In the genomic region with DNA sequence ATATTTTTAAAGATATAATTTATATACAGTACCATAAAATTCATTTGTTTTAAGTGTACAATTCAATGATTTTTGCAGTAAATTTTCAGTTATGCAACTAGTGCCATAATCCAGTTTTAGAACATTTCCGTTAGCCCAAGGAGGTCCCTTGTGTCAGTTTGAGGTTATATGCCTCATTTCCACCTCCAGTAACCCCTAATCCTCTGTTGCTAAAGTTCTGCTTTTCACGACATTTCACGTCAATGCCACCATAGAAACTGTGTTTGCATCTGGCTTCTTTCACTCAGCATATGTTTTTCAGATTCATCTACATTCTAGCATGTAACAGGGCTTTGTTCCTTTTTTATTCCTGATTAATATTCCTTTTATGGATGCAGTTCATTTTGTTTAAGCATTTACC, we compare ENCODE assay signal across 18 cellular contexts. TPM values are rescaled to one million over a fixed set of nuclear protein-coding genes. Genes with fewer than 3 reads are reported as not detected.
DNase-seq lines count a peak whose midpoint lies in the region; ATAC-seq, FAIRE-seq and TF ChIP-seq lines count a peak whose summit lies in the region.
"Had no signal": no experiment of that assay in that cellular context is flagged by ENCODE, and none has a peak within 500 bp of the region (broad histone marks: within the 10 kb centered on the region; RNA-seq: fewer than 3 reads in every experiment).

No MANE protein-coding gene starts in this region.

- TF ChIP-seq RAD21 in K562 (CRISPR knock-in tag; conservative IDR thresholded peaks at IDR 0.05 in 1 of 2, IDR thresholded peaks at IDR 0.05 in 1 of 2), result no peak

- no peaks in the 10 kb centered on the region for H3K36me3 Mint-ChIP-seq in effector memory CD8-positive, alpha-beta T cell (ENCODE audit: insufficient read depth)
- H3K36me3 Mint-ChIP-seq: IgD-negative memory B cell; naive thymus-derived CD8-positive, alpha-beta T cell; stimulated activated memory B cell treated with anti-CD40 and anti-IgM and Interleukin-4, amounts not matched to agents 10 μg/mL and 1 μg/mL and 100 μg/mL, for 72 hours had no signal

- no peaks in the 10 kb centered on the region for H3K9me1 ChIP-seq in K562 (ENCODE audit: control insufficient read depth, insufficient read depth, low read length)

- H3K27ac Mint-ChIP-seq in effector memory CD8-positive, alpha-beta T cell, result no peak overlapping the region
- H3K27ac Mint-ChIP-seq: activated CD8-positive, alpha-beta T cell treated with anti-CD3 and anti-CD28 coated beads for 36 hours; IgD-negative memory B cell; stimulated activated memory B cell treated with anti-CD40 and anti-IgM and Interleukin-4, amounts not matched to agents 10 μg/mL and 1 μg/mL and 100 μg/mL, for 72 hours had no signal

- peaks cover 6 to 24% of the 10 kb centered on the region in 2 donors for H3K27me3 Mint-ChIP-seq in effector memory CD8-positive, alpha-beta T cell
- H3K27me3 Mint-ChIP-seq: stimulated activated memory B cell treated with anti-CD40 and anti-IgM and Interleukin-4, amounts not matched to agents 10 μg/mL and 1 μg/mL and 100 μg/mL, for 72 hours had no signal

- peaks cover 7 to 10% of the 10 kb centered on the region in 2 experiments; a peak in 2 of 5 replicates for H3K27me3 ChIP-seq in K562 (ENCODE audit: control insufficient read depth in 2 of 2, insufficient read depth in 2 of 2, low read length in 2 of 2)

- H3K36me3 ChIP-seq in K562 (ENCODE audit: control insufficient read depth, insufficient read depth, low read length), result no peaks in the 10 kb centered on the region
- H3K36me3 ChIP-seq: lower lobe of right lung, transverse colon had no signal

- no peaks in the 10 kb centered on the region for H4K20me1 ChIP-seq in K562 (replicated peaks; ENCODE audit: control insufficient read depth, insufficient read depth, low read length)

- peak; percentile 77 to 89 for DNase-seq in AML-193 (lab: John Stamatoyannopoulos, UW)
- peak; percentile 96 to 99 for DNase-seq in NOMO-1 (lab: John Stamatoyannopoulos, UW; ENCODE audit: unreplicated experiment in 2 of 2)
- peak in 1 of 4 experiments; percentile 12 for DNase-seq in K562 (ENCODE audit: extremely low read depth in 1 of 4, low spot score in 3 of 4)
- no peak for DNase-seq in COR-L47 (lab: John Stamatoyannopoulos, UW)
- DNase-seq in effector memory CD8-positive, alpha-beta T cell, result no peak
- DNase-seq: activated CD8-positive, alpha-beta T cell treated with anti-CD3 and anti-CD28 coated beads for 36 hours; caudate nucleus; lower lobe of right lung; naive thymus-derived CD8-positive, alpha-beta T cell; NCI-H146; NCI-H446; transverse colon had no signal

- POLR2A ChIA-PET in K562 (lab: Yijun Ruan, JAX), result no interaction called here

- no peaks in the 10 kb centered on the region for H3K9me3 ChIP-seq in K562 (replicated peaks; ENCODE audit: control insufficient read depth, insufficient read depth, low read depth, low read length)
- H3K9me3 ChIP-seq: lower lobe of right lung, transverse colon had no signal

- intact Hi-C loops in K562 (cut with micrococcal nuclease), result loop anchor here (5.0 to 10.0 kb wide), 3 partner anchors 415 to 555 kb away; partner anchors contain the start of gene WWOX

- no peak overlapping the region for H3K4me3 Mint-ChIP-seq in effector memory CD8-positive, alpha-beta T cell
- H3K4me3 Mint-ChIP-seq: activated CD8-positive, alpha-beta T cell treated with anti-CD3 and anti-CD28 coated beads for 36 hours; IgD-negative memory B cell; naive thymus-derived CD8-positive, alpha-beta T cell; stimulated activated memory B cell treated with anti-CD40 and anti-IgM and Interleukin-4, amounts not matched to agents 10 μg/mL and 1 μg/mL and 100 μg/mL, for 72 hours had no signal

- H3K9ac ChIP-seq in K562 (ENCODE audit: insufficient read depth in 1 of 2, low read depth in 2 of 2, low read length in 2 of 2), result no peak overlapping the region

- H3K4me1 ChIP-seq in K562 (replicated peaks in 1 of 2; ENCODE audit: control insufficient read depth in 2 of 2, insufficient read depth in 2 of 2, low read length in 2 of 2), result no peaks in the 10 kb centered on the region

- BruUV-seq in K562 (replicated peaks; lab: Mats Ljungman, UMichigan), result no TSS peak

- CTCF ChIA-PET in K562 (lab: Yijun Ruan, JAX; ENCODE audit: low intra/inter-chr PET ratio), result no interaction called here

- no peak overlapping the region for H3K4me3 ChIP-seq in K562
- H3K4me3 ChIP-seq: lower lobe of right lung, transverse colon had no signal

- no peaks in the 10 kb centered on the region for H3K9me3 Mint-ChIP-seq in effector memory CD8-positive, alpha-beta T cell
- H3K9me3 Mint-ChIP-seq: activated CD8-positive, alpha-beta T cell treated with anti-CD3 and anti-CD28 coated beads for 36 hours; IgD-negative memory B cell; naive thymus-derived CD8-positive, alpha-beta T cell; stimulated activated memory B cell treated with anti-CD40 and anti-IgM and Interleukin-4, amounts not matched to agents 10 μg/mL and 1 μg/mL and 100 μg/mL, for 72 hours had no signal

- no peak overlapping the region for H2AFZ ChIP-seq in K562 (ENCODE audit: low read depth, low read length)

- WGBS in K562 (ENCODE audit: insufficient coverage, low coverage, missing lambda C conversion rate), result 0% methylated on average over 3 of the region's 3 CpGs

- no peak for TF ChIP-seq CTCF in K562 (IDR thresholded peaks at IDR 0.05 in 2 of 3, conservative IDR thresholded peaks at IDR 0.05 in 1 of 3; ENCODE audit: insufficient read depth in 2 of 3, low read depth in 1 of 3, low read length in 3 of 3)

- H3K4me2 ChIP-seq in K562 (ENCODE audit: insufficient read depth, low read length), result no peak overlapping the region

- H3K4me1 Mint-ChIP-seq in effector memory CD8-positive, alpha-beta T cell (ENCODE audit: low read depth in 2 of 2), result no peaks in the 10 kb centered on the region
- H3K4me1 Mint-ChIP-seq: naive thymus-derived CD8-positive, alpha-beta T cell; stimulated activated memory B cell treated with anti-CD40 and anti-IgM and Interleukin-4, amounts not matched to agents 10 μg/mL and 1 μg/mL and 100 μg/mL, for 72 hours had no signal

- in situ Hi-C loops in K562 (cut with MboI), result loop anchor here (5.0 kb wide), 1 partner anchor 292 kb away; no protein-coding TSS in a partner anchor

- no peak for TF ChIP-seq POLR2A in K562 (conservative IDR thresholded peaks at IDR 0.05)

- peak; percentile 11 for FAIRE-seq in K562 (lab: Jason Lieb, UNC)

- no peaks in the 10 kb centered on the region for H3K79me2 ChIP-seq in K562 (ENCODE audit: control insufficient read depth, insufficient read depth, low read length)

- peak; percentile 69 for ATAC-seq in HG02884 (IDR thresholded peaks at IDR 0.05; ENCODE audit: unreplicated experiment)
- no peak for ATAC-seq in K562
- no peak for ATAC-seq in effector memory CD8-positive, alpha-beta T cell (replicated peaks)
- no peak for ATAC-seq in SK-N-SH treated with all-trans-retinoic acid at 6 μM for 48 hours
- ATAC-seq in HG02981 (IDR thresholded peaks at IDR 0.05; ENCODE audit: unreplicated experiment), result no peak
- ATAC-seq: activated CD8-positive, alpha-beta T cell treated with anti-CD3 and anti-CD28 coated beads for 36 hours; lower lobe of right lung; naive thymus-derived CD8-positive, alpha-beta T cell; stimulated activated memory B cell treated with anti-CD40 and anti-IgM and Interleukin-4, amounts not matched to agents 10 μg/mL and 1 μg/mL and 100 μg/mL, for 72 hours had no signal

- no peak for TF ChIP-seq EP300 in K562 (IDR thresholded peaks at IDR 0.05; ENCODE audit: low read length)

- H3K27ac ChIP-seq in K562 (ENCODE audit: extremely low read depth, low read depth, low read length), result no peak overlapping the region
- H3K27ac ChIP-seq: lower lobe of right lung, transverse colon, VCaP had no signal

TF ChIP-seq in SK-N-SH treated with all-trans-retinoic acid at 6 μM for 48 hours, 23 proteins besides CTCF, POLR2A, EP300 and RAD21 (continues in another document):
- TF ChIP-seq TOX (CRISPR knock-in tag; IDR thresholded peaks at IDR 0.05; ENCODE audit: borderline replicate concordance) (no peak), ESRRG (CRISPR knock-in tag; IDR thresholded peaks at IDR 0.05) (no peak), ZFP3 (CRISPR knock-in tag; IDR thresholded peaks at IDR 0.05) (no peak), ARNTL (CRISPR knock-in tag; IDR thresholded peaks at IDR 0.05; ENCODE audit: borderline replicate concordance, low read depth) (no peak), CSDC2 (CRISPR knock-in tag; IDR thresholded peaks at IDR 0.05) (no peak), ZNF565 (CRISPR knock-in tag; conservative IDR thresholded peaks at IDR 0.05; ENCODE audit: low read depth) (no peak)
- TF ChIP-seq, protein P1, sequence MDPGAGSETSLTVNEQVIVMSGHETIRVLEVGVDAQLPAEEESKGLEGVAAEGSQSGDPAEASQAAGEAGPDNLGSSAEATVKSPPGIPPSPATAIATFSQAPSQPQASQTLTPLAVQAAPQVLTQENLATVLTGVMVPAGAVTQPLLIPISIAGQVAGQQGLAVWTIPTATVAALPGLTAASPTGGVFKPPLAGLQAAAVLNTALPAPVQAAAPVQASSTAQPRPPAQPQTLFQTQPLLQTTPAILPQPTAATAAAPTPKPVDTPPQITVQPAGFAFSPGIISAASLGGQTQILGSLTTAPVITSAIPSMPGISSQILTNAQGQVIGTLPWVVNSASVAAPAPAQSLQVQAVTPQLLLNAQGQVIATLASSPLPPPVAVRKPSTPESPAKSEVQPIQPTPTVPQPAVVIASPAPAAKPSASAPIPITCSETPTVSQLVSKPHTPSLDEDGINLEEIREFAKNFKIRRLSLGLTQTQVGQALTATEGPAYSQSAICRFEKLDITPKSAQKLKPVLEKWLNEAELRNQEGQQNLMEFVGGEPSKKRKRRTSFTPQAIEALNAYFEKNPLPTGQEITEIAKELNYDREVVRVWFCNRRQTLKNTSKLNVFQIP (CRISPR knock-in tag; IDR thresholded peaks at IDR 0.05; ENCODE audit: borderline replicate concordance, low read depth), result no peak

RNA-seq across cellular contexts. Expression of gene NUDT7, which starts 42.4 kb away (rescaled TPM):
- 3.2 and 8.9 TPM in 2 replicates for total RNA-seq in K562 (2011; cell fraction: chromatin; rRNA removed; ENCODE audit: low replicate concordance)
- 2.6 and 3.5 TPM in 2 replicates for total RNA-seq in K562 (2011; cell fraction: nucleolus; rRNA removed)
- 4.7 and 9.1 TPM in 2 replicates for total RNA-seq in K562 (2011; cell fraction: nucleoplasm; rRNA removed)
- total RNA-seq in K562 (2014; rRNA removed) (4.7 and 5.7 TPM in 2 replicates), K562 (2014; rRNA removed; fragmentation: Illumina TruSeq; extraction: Trizol) (8.8 and 9.3 TPM in 2 replicates), K562 (2015; rRNA removed; fragmentation: Illumina TruSeq; extraction: Trizol) (7.4 and 8.1 TPM in 2 replicates), K562 (2021) (5.6 and 5.8 TPM in 2 replicates)
- polyA plus RNA-seq in K562 (2011; rRNA removed) (11.5 and 12.9 TPM in 2 replicates), K562 (2014; fragmentation: Illumina TruSeq; extraction: Trizol) (10.9 and 11.5 TPM in 2 replicates), K562 (2014; fragmentation: Nextera tagmentation; extraction: Ambion mirVana) (10 to 100 TPM; 23.2 to 24.2 TPM), K562 (2014; rRNA removed) (10.5 and 12.4 TPM in 2 replicates)
- 6.0 and 8.9 TPM in 2 replicates for polyA plus RNA-seq in K562 (2011; cell fraction: cytosol; rRNA removed)
- polyA plus RNA-seq in K562 (2011; cell fraction: nucleus; rRNA removed), result 4.7 and 5.7 TPM in 2 replicates
- polyA plus RNA-seq in K562 (2012), result 7.0 and 11.0 TPM in 2 replicates
- polyA minus RNA-seq in K562 (2011; rRNA and poly(A)+ RNA removed), result 6.3 and 7.3 TPM in 2 replicates
- 4.1 TPM in 1 of 2 replicates, not detected in the other for polyA minus RNA-seq in K562 (2011; cell fraction: cytosol; rRNA and poly(A)+ RNA removed)
- polyA minus RNA-seq in K562 (2011; cell fraction: nucleus; rRNA and poly(A)+ RNA removed), result 2.1 and 2.6 TPM in 2 replicates

Comparison
In these comparisons a context has a peak if more than half of its experiments do, and no peak if none do; other contexts are left out.
1. DNase-seq: peak in AML-193 (2 of 2) and NOMO-1 (2 of 2); none in COR-L47 (single experiment) and effector memory CD8-positive, alpha-beta T cell (0 of 3).